ENCODE assay signal across 15 cellular contexts in genomic region chr15:77567202-77567601, GRCh38.
A peak's percentile ranks its signal among the peaks of the same experiment; 100 is the strongest.
DNase-seq lines count a peak whose midpoint lies in the region; ATAC-seq, FAIRE-seq and TF ChIP-seq lines count a peak whose summit lies in the region.
"Had no signal": no experiment of that assay in that cellular context is flagged by ENCODE, and none has a peak within 500 bp of the region (broad histone marks: within the 10 kb centered on the region; RNA-seq: fewer than 3 reads in every experiment).

No MANE protein-coding gene starts in this region.

- BruUV-seq in HepG2 (replicated peaks; lab: Mats Ljungman, UMichigan) (no TSS peak), GM12878 (replicated peaks; lab: Mats Ljungman, UMichigan) (no TSS peak)

- peak overlapping the region; percentile 11 for H3K14ac ChIP-seq in neuronal stem cell (ENCODE audit: low read length)

- H2AK5ac ChIP-seq in neuronal stem cell (ENCODE audit: low read depth, low read length), result peak overlapping the region; percentile 72

- peak overlapping the region; percentile 54 for H3K18ac ChIP-seq in neuronal stem cell (ENCODE audit: low read length)

- in situ Hi-C loops in HepG2 (cut with HindIII; ENCODE audit: extremely low pct_ligation_motif_present, low pct_unique_long_range_greater_than_20kb), result no loop called here
- in situ Hi-C loops in GM12878 (cut with MboI), result no loop called here

- RAD21 ChIA-PET in GM12878 (lab: Charles Lee; ENCODE audit: unreplicated experiment), result no interaction called here

- H3K9me3 ChIP-seq in HepG2 (ENCODE audit: low read length), result no peaks in the 10 kb centered on the region
- no peaks in the 10 kb centered on the region for H3K9me3 ChIP-seq in right lobe of liver
- H3K9me3 ChIP-seq in GM12878 (replicated peaks; ENCODE audit: control insufficient read depth, insufficient read depth, low read length), result no peaks in the 10 kb centered on the region; the same call in 2 of the 3 replicates
- no peaks in the 10 kb centered on the region for H3K9me3 ChIP-seq in neuronal stem cell (replicated peaks in 1 of 2; ENCODE audit: control insufficient read depth in 2 of 2, insufficient read depth in 1 of 2, low read depth in 1 of 2, low read length in 2 of 2)
- H3K9me3 ChIP-seq: BLaER1 treated with 17β-estradiol and CSF1 and Interleukin-3, amounts not matched to agents 10 nM and 100 nM had no signal

- H3K79me2 ChIP-seq in HepG2 (ENCODE audit: insufficient read depth, low read length) (no peaks in the 10 kb centered on the region), GM12878 (ENCODE audit: control insufficient read depth, insufficient read depth, low read length) (no peaks in the 10 kb centered on the region)

- TF ChIP-seq RAD21 in HepG2 (CRISPR knock-in tag; IDR thresholded peaks at IDR 0.05), result no peak
- TF ChIP-seq RAD21 in GM12878 (IDR thresholded peaks at IDR 0.05; ENCODE audit: insufficient read depth, low read depth, low read length), result no peak

- H4K91ac ChIP-seq in neuronal stem cell (ENCODE audit: low read depth, low read length, poor library complexity), result no peak overlapping the region

- no peak for TF ChIP-seq CTCF in HepG2 (CRISPR knock-in tag; IDR thresholded peaks at IDR 0.05)
- TF ChIP-seq CTCF in right lobe of liver (IDR thresholded peaks at IDR 0.05), result no peak
- no peak for TF ChIP-seq CTCF in GM12878 (IDR thresholded peaks at IDR 0.05 in 2 of 3, conservative IDR thresholded peaks at IDR 0.05 in 1 of 3; ENCODE audit: control insufficient read depth in 2 of 3, extremely low read depth in 1 of 3, insufficient read depth in 1 of 3, low read depth in 3 of 3, low read length in 3 of 3)

- POLR2A ChIA-PET in HepG2 (lab: Yijun Ruan, JAX) (no interaction called here), GM12878 (lab: Charles Lee) (no interaction called here)

- ATAC-seq in HepG2 (no peak), right lobe of liver (no peak), GM12878 (peak; percentile 23; the same call in 1 of the 3 replicates)
- ATAC-seq: CD8-positive, alpha-beta T cell had no signal

- H3K4me2 ChIP-seq in HepG2 (ENCODE audit: low read depth, low read length) (no peak overlapping the region), GM12878 (ENCODE audit: control insufficient read depth, insufficient read depth) (no peak overlapping the region), neuronal stem cell (ENCODE audit: insufficient read depth, low read length, poor library complexity, severe bottlenecking) (no peak overlapping the region)
- H3K4me2 ChIP-seq: GM23338 had no signal

- H2BK12ac ChIP-seq in neuronal stem cell (ENCODE audit: low read length), result no peak overlapping the region

- CTCF ChIA-PET in HepG2 (lab: Yijun Ruan, JAX; ENCODE audit: low intra/inter-chr PET ratio, low total read pairs), result no interaction called here
- CTCF ChIA-PET in GM12878 (lab: Yijun Ruan, JAX), result interaction anchor here (0.5 to 1.1 kb wide), 2 partner anchors 24 to 380 kb away, joined by 3 to 6 read pairs; no protein-coding TSS in a partner anchor

- peak overlapping the region; percentile 32 for H2BK15ac ChIP-seq in neuronal stem cell (ENCODE audit: low read length)

- H3K36me3 ChIP-seq in HepG2 (replicated peaks in 1 of 2; ENCODE audit: control insufficient read depth in 1 of 2, insufficient read depth in 2 of 2, low read length in 2 of 2) (no peaks in the 10 kb centered on the region), right lobe of liver (no peaks in the 10 kb centered on the region), GM12878 (ENCODE audit: control insufficient read depth in 2 of 2, insufficient read depth in 2 of 2, low read length in 1 of 2) (no peaks in the 10 kb centered on the region), neuronal stem cell (replicated peaks in 1 of 2; ENCODE audit: control insufficient read depth in 2 of 2, insufficient read depth in 2 of 2, low read length in 2 of 2) (no peaks in the 10 kb centered on the region)
- H3K36me3 ChIP-seq: BLaER1 treated with 17β-estradiol and CSF1 and Interleukin-3, amounts not matched to agents 10 nM and 100 nM had no signal

- WGBS in HepG2 (ENCODE audit: low lambda C conversion rate), result 77% methylated on average over 5 of the region's 10 CpGs
- WGBS in right lobe of liver (ENCODE audit: insufficient coverage, low coverage, low lambda C conversion rate, missing lambda C conversion rate), result no CpG with 5 or more reads among the region's 10 CpGs
- WGBS in GM12878 (ENCODE audit: insufficient coverage, insufficient replicate concordance, low lambda C conversion rate, missing lambda C conversion rate), result 11% methylated on average over 7 of the region's 10 CpGs
- no CpG with 5 or more reads among the region's 10 CpGs for WGBS in neuronal stem cell (ENCODE audit: extremely low coverage in 2 of 2, insufficient read length in 2 of 2, insufficient replicate concordance in 1 of 2), 2 donors

- peaks cover 2 to 28% of the 10 kb centered on the region in 2 experiments; a peak in 4 of 5 replicates for H3K27me3 ChIP-seq in HepG2 (ENCODE audit: control insufficient read depth in 1 of 2, insufficient read depth in 2 of 2, low read length in 2 of 2)
- H3K27me3 ChIP-seq in right lobe of liver, result no peaks in the 10 kb centered on the region
- no peaks in the 10 kb centered on the region for H3K27me3 ChIP-seq in GM12878 (replicated peaks in 1 of 2; ENCODE audit: control insufficient read depth in 2 of 2, insufficient read depth in 2 of 2, low read length in 1 of 2)
- H3K27me3 ChIP-seq in neuronal stem cell (ENCODE audit: control insufficient read depth in 3 of 3, insufficient read depth in 3 of 3, low read depth in 1 of 3, low read length in 3 of 3), result no peaks in the 10 kb centered on the region
- H3K27me3 ChIP-seq: BLaER1 treated with 17β-estradiol and CSF1 and Interleukin-3, amounts not matched to agents 10 nM and 100 nM had no signal

- TF ChIP-seq POLR2A in HepG2 (IDR thresholded peaks at IDR 0.05; ENCODE audit: insufficient read depth in 1 of 2, low read depth in 2 of 2, low read length in 2 of 2) (no peak), right lobe of liver (IDR thresholded peaks at IDR 0.05) (no peak), GM12878 (IDR thresholded peaks at IDR 0.05; ENCODE audit: low read depth, low read length) (no peak)

- H3K27ac ChIP-seq in HepG2 (ENCODE audit: extremely low read length, insufficient read depth, low read length) (no peak overlapping the region), right lobe of liver (no peak overlapping the region), GM12878 (ENCODE audit: control insufficient read depth, insufficient read depth) (no peak overlapping the region), neuronal stem cell (replicated peaks; ENCODE audit: low read length) (no peak overlapping the region)
- H3K27ac ChIP-seq: BLaER1 treated with 17β-estradiol and CSF1 and Interleukin-3, amounts not matched to agents 10 nM and 100 nM had no signal

- TF ChIP-seq EP300 in HepG2 (IDR thresholded peaks at IDR 0.05; ENCODE audit: low read depth in 2 of 2, low read length in 2 of 2) (no peak), HepG2 (CRISPR knock-in tag; IDR thresholded peaks at IDR 0.05; ENCODE audit: borderline replicate concordance) (no peak), GM12878 (IDR thresholded peaks at IDR 0.05; ENCODE audit: borderline replicate concordance in 1 of 2, control insufficient read depth in 1 of 2, low read depth in 2 of 2, low read length in 2 of 2) (no peak)

- SMC1A ChIA-PET in GM12878 (lab: Charles Lee; ENCODE audit: uncharacterized antibody, unreplicated experiment), result no interaction called here

- FAIRE-seq in HepG2 (lab: Jason Lieb, UNC), result no peak
- no peak for FAIRE-seq in GM12878 (lab: Jason Lieb, UNC)
- FAIRE-seq: GM12892, GM18507 had no signal

- no peak overlapping the region for H2BK120ac ChIP-seq in neuronal stem cell (ENCODE audit: low read depth, low read length)

- no peak for DNase-seq in HepG2 (ENCODE audit: low spot score)
- no peak for DNase-seq in right lobe of liver
- DNase-seq in GM12878 (ENCODE audit: low read depth, low spot score), result no peak
- DNase-seq in neuronal stem cell (ENCODE audit: low spot score), result no peak
- DNase-seq in DMS79 treated with DMSO at 0.1 percent for 48 hours (lab: John Stamatoyannopoulos, UW), result no peak
- DNase-seq in NCI-H774 (lab: John Stamatoyannopoulos, UW), result no peak
- DNase-seq: Calu3; CD8-positive, alpha-beta T cell; DND-41; EL; H9 had no signal

- no peak overlapping the region for H4K8ac ChIP-seq in neuronal stem cell (ENCODE audit: low read depth, low read length)

- intact Hi-C loops in HepG2 (cut with micrococcal nuclease; ENCODE audit: unreplicated experiment) (no loop called here), right lobe of liver (cut with DNase I) (no loop called here), GM12878 (cut with micrococcal nuclease; ENCODE audit: unreplicated experiment) (no loop called here)

- H3K4ac ChIP-seq in neuronal stem cell (ENCODE audit: low read length), result no peak overlapping the region

- H3K23ac ChIP-seq in neuronal stem cell (ENCODE audit: low read depth, low read length, poor library complexity), result peak overlapping the region; percentile 35

- no peaks in the 10 kb centered on the region for H3K79me1 ChIP-seq in neuronal stem cell (ENCODE audit: low read depth, low read length)

- no peak overlapping the region for H2AFZ ChIP-seq in HepG2 (ENCODE audit: low read length)
- no peak overlapping the region for H2AFZ ChIP-seq in GM12878 (ENCODE audit: control insufficient read depth, low read depth, low read length)
- H2AFZ ChIP-seq in neuronal stem cell (ENCODE audit: low read length), result no peak overlapping the region

- H3K9ac ChIP-seq in HepG2 (ENCODE audit: insufficient read depth, low read depth, low read length), result no peak overlapping the region
- no peak overlapping the region for H3K9ac ChIP-seq in GM12878 (ENCODE audit: control insufficient read depth, insufficient read depth, low read length)
- no peak overlapping the region for H3K9ac ChIP-seq in neuronal stem cell (ENCODE audit: low read depth, low read length, poor library complexity)
- H3K9ac ChIP-seq: BLaER1 treated with 17β-estradiol and CSF1 and Interleukin-3, amounts not matched to agents 10 nM and 100 nM had no signal

- peak overlapping the region; percentile 57 for H2BK5ac ChIP-seq in neuronal stem cell (ENCODE audit: low read length)

- H4K20me1 ChIP-seq in HepG2 (ENCODE audit: insufficient read depth, low read length), result no peaks in the 10 kb centered on the region
- H4K20me1 ChIP-seq in GM12878 (ENCODE audit: control insufficient read depth, insufficient read depth), result no peaks in the 10 kb centered on the region
- H4K20me1 ChIP-seq: BLaER1 treated with 17β-estradiol and CSF1 and Interleukin-3, amounts not matched to agents 10 nM and 100 nM had no signal

- H3K4me3 ChIP-seq in HepG2 (replicated peaks in 1 of 3; ENCODE audit: insufficient read depth in 1 of 3, low read depth in 2 of 3, low read length in 3 of 3), result no peak overlapping the region
- no peak overlapping the region for H3K4me3 ChIP-seq in right lobe of liver
- no peak overlapping the region for H3K4me3 ChIP-seq in GM12878
- H3K4me3 ChIP-seq in neuronal stem cell (ENCODE audit: low read length in 2 of 2), result peak overlapping the region in 1 of 2 donors; percentile 7
- H3K4me3 ChIP-seq: BLaER1 treated with 17β-estradiol and CSF1 and Interleukin-3, amounts not matched to agents 10 nM and 100 nM; GM23338 had no signal

- H3K4me1 ChIP-seq in HepG2 (ENCODE audit: insufficient read depth, low read length), result peaks cover 35% of the 10 kb centered on the region
- peaks cover 0 to 17% (median 0%) of the 10 kb centered on the region in 4 donors for H3K4me1 ChIP-seq in right lobe of liver
- no peaks in the 10 kb centered on the region; the same call in 1 of the 2 replicates for H3K4me1 ChIP-seq in GM12878 (ENCODE audit: control insufficient read depth, insufficient read depth, low read length)
- peaks cover 25 to 28% of the 10 kb centered on the region in 2 donors for H3K4me1 ChIP-seq in neuronal stem cell (ENCODE audit: control insufficient read depth in 2 of 2, insufficient read depth in 1 of 2, low read depth in 1 of 2, low read length in 2 of 2)
